In genomic region chr20:47748069-47748468, GRCh38 we compare ENCODE assay signal across 1 cellular context.
A peak's percentile ranks its signal among the peaks of the same experiment; 100 is the strongest.
TF ChIP-seq lines count a peak whose summit lies in the region.

No MANE protein-coding gene starts in this region.

TF ChIP-seq in HepG2, 621 proteins besides CTCF, POLR2A, EP300 and RAD21:
- TF ChIP-seq SMAD1 (CRISPR knock-in tag; IDR thresholded peaks at IDR 0.05; ENCODE audit: borderline replicate concordance, low read depth), result no peak
- peak; percentile 64; the same call in 1 of the 2 replicates for TF ChIP-seq ZNF691 (CRISPR knock-in tag; IDR thresholded peaks at IDR 0.05; ENCODE audit: borderline replicate concordance, low read depth)
- TF ChIP-seq ZMYM3 (CRISPR knock-in tag; IDR thresholded peaks at IDR 0.05), result peak; percentile 47; the same call in 1 of the 2 replicates
